ENCODE assay signal across 30 cellular contexts in genomic region chr20:40283689-40284088, GRCh38.
A peak's percentile ranks its signal among the peaks of the same experiment; 100 is the strongest.
DNase-seq lines count a peak whose midpoint lies in the region; ATAC-seq, FAIRE-seq and TF ChIP-seq lines count a peak whose summit lies in the region.
"Had no signal": no experiment of that assay in that cellular context is flagged by ENCODE, and none has a peak within 500 bp of the region (broad histone marks: within the 10 kb centered on the region; RNA-seq: fewer than 3 reads in every experiment).

No MANE protein-coding gene starts in this region.

- H3K9me3 ChIP-seq in esophagus squamous epithelium: no peaks in the 10 kb centered on the region
- no peaks in the 10 kb centered on the region for H3K9me3 ChIP-seq in neuronal stem cell (replicated peaks in 1 of 2; ENCODE audit: control insufficient read depth in 2 of 2, insufficient read depth in 1 of 2, low read depth in 1 of 2, low read length in 2 of 2)
- H3K9me3 ChIP-seq in upper lobe of left lung: no peaks in the 10 kb centered on the region
- H3K9me3 ChIP-seq: BE2C, SJSA1 had no signal

- no peak overlapping the region for H3K4me3 ChIP-seq in bronchial epithelial cell (ENCODE audit: low read depth, low read length)
- H3K4me3 ChIP-seq in esophagus squamous epithelium: no peak overlapping the region
- H3K4me3 ChIP-seq in neuronal stem cell (ENCODE audit: low read length in 2 of 2): no peak overlapping the region
- no peak overlapping the region for H3K4me3 ChIP-seq in upper lobe of left lung
- H3K4me3 ChIP-seq: GM12878, SJSA1 had no signal

- intact Hi-C loops in esophagus squamous epithelium (cut with DNase I): loop anchor here (10.0 kb wide), 1 partner anchor 401 kb away; the partner anchor contains the start of gene MAFB

- H2BK5ac ChIP-seq in neuronal stem cell (ENCODE audit: low read length): no peak overlapping the region

- TF ChIP-seq EP300 in upper lobe of left lung (IDR thresholded peaks at IDR 0.05): no peak

- H3K27me3 ChIP-seq in bronchial epithelial cell (ENCODE audit: control insufficient read depth, insufficient read depth, low read length) (no peaks in the 10 kb centered on the region), esophagus squamous epithelium (no peaks in the 10 kb centered on the region), neuronal stem cell (ENCODE audit: control insufficient read depth in 3 of 3, insufficient read depth in 3 of 3, low read depth in 1 of 3, low read length in 3 of 3) (no peaks in the 10 kb centered on the region), upper lobe of left lung (no peaks in the 10 kb centered on the region)
- H3K27me3 ChIP-seq: BE2C, SJSA1 had no signal

- no peak overlapping the region for H2AFZ ChIP-seq in neuronal stem cell (ENCODE audit: low read length)

- H3K4me2 ChIP-seq in neuronal stem cell (ENCODE audit: insufficient read depth, low read length, poor library complexity, severe bottlenecking): no peak overlapping the region

- no peak overlapping the region for H4K91ac ChIP-seq in neuronal stem cell (ENCODE audit: low read depth, low read length, poor library complexity)

- no peak overlapping the region for H2BK12ac ChIP-seq in neuronal stem cell (ENCODE audit: low read length)

- TF ChIP-seq POLR2A in esophagus squamous epithelium (IDR thresholded peaks at IDR 0.05) (no peak), upper lobe of left lung (IDR thresholded peaks at IDR 0.05) (no peak)

- no peaks in the 10 kb centered on the region for H3K79me1 ChIP-seq in neuronal stem cell (ENCODE audit: low read depth, low read length)

- ATAC-seq in upper lobe of left lung (ENCODE audit: low FRiP score in 2 of 2): no peak
- no peak for ATAC-seq in HG02588 (IDR thresholded peaks at IDR 0.05; ENCODE audit: unreplicated experiment)
- ATAC-seq: GM12878, HepG2, PC-3 had no signal

- no peak overlapping the region for H2BK120ac ChIP-seq in neuronal stem cell (ENCODE audit: low read depth, low read length)

- peak; percentile 93 for FAIRE-seq in bronchial epithelial cell (lab: Jason Lieb, UNC)
- FAIRE-seq: GM12878, HepG2 had no signal

- no peak overlapping the region for H3K4ac ChIP-seq in neuronal stem cell (ENCODE audit: low read length)

- no peak overlapping the region for H4K8ac ChIP-seq in neuronal stem cell (ENCODE audit: low read depth, low read length)

- TF ChIP-seq CTCF in bronchial epithelial cell (IDR thresholded peaks at IDR 0.05; ENCODE audit: insufficient read depth, low read length, severe bottlenecking) (no peak), esophagus squamous epithelium (IDR thresholded peaks at IDR 0.05) (no peak), upper lobe of left lung (IDR thresholded peaks at IDR 0.05) (no peak)

- H3K36me3 ChIP-seq in bronchial epithelial cell (ENCODE audit: control insufficient read depth, insufficient read depth, low read length) (no peaks in the 10 kb centered on the region), esophagus squamous epithelium (no peaks in the 10 kb centered on the region), neuronal stem cell (replicated peaks in 1 of 2; ENCODE audit: control insufficient read depth in 2 of 2, insufficient read depth in 2 of 2, low read length in 2 of 2) (no peaks in the 10 kb centered on the region), upper lobe of left lung (no peaks in the 10 kb centered on the region)
- H3K36me3 ChIP-seq: BE2C, SJSA1 had no signal

- 33 to 56% methylated on average over 1 of the region's 1 CpG for WGBS in esophagus squamous epithelium, 2 donors
- no CpG with 5 or more reads among the region's 1 CpG for WGBS in neuronal stem cell (ENCODE audit: extremely low coverage in 2 of 2, insufficient read length in 2 of 2, insufficient replicate concordance in 1 of 2), 2 donors
- 95 to 100% methylated on average over 1 of the region's 1 CpG for WGBS in upper lobe of left lung, 2 donors

- H2BK15ac ChIP-seq in neuronal stem cell (ENCODE audit: low read length): no peak overlapping the region

- no peak overlapping the region for H3K14ac ChIP-seq in neuronal stem cell (ENCODE audit: low read length)

- DNase-seq in HT-29 (ENCODE audit: low spot score) (peak; percentile 68), bronchial epithelial cell (ENCODE audit: low read depth) (peak; percentile 61), esophagus squamous epithelium (lab: John Stamatoyannopoulos, UW) (no peak), neuronal stem cell (ENCODE audit: low spot score) (no peak), upper lobe of left lung (no peak), dedifferentiated amniotic fluid mesenchymal stem cell (ENCODE audit: extremely low spot score) (no peak), hippocampal formation (lab: John Stamatoyannopoulos, UW) (no peak)
- DNase-seq: 8988T; ACHN; BE2C; CD8-positive, alpha-beta memory T cell; DMS 273 treated with DMSO at 0.1 percent for 48 hours; DMS79; EL; GDM1; GOT3; HCEC 1CT; Karpas-422; NCI-H1105 treated with DMSO at 0.1 percent for 48 hours; NCI-H146; NCI-H1930; NCI-H2107; NCI-H524; NCI-H774; PC-3; Right ventricle myocardium superior had no signal

- peaks cover 25 to 90% (median 64%) of the 10 kb centered on the region in 3 donors for H3K4me1 ChIP-seq in esophagus squamous epithelium
- no peaks in the 10 kb centered on the region for H3K4me1 ChIP-seq in neuronal stem cell (ENCODE audit: control insufficient read depth in 2 of 2, insufficient read depth in 1 of 2, low read depth in 1 of 2, low read length in 2 of 2)
- peaks cover 6 to 14% (median 8%) of the 10 kb centered on the region in 4 donors for H3K4me1 ChIP-seq in upper lobe of left lung

- no peak overlapping the region for H3K23ac ChIP-seq in neuronal stem cell (ENCODE audit: low read depth, low read length, poor library complexity)

- no peak overlapping the region for H2AK5ac ChIP-seq in neuronal stem cell (ENCODE audit: low read depth, low read length)

- no peak overlapping the region for H3K9ac ChIP-seq in neuronal stem cell (ENCODE audit: low read depth, low read length, poor library complexity)

- H3K18ac ChIP-seq in neuronal stem cell (ENCODE audit: low read length): peak overlapping the region; percentile 4

- H3K27ac ChIP-seq in esophagus squamous epithelium (peak overlapping the region in 3 of 4 donors; percentile 51 to 84 (median 66)), neuronal stem cell (replicated peaks; ENCODE audit: low read length) (no peak overlapping the region), upper lobe of left lung (no peak overlapping the region)
- H3K27ac ChIP-seq: SJSA1 had no signal

Comparison
In these comparisons a context has a peak if more than half of its experiments do, and no peak if none do; other contexts are left out.
1. DNase-seq: peak in HT-29 (single experiment) and bronchial epithelial cell (single experiment); none in esophagus squamous epithelium (single experiment), neuronal stem cell (single experiment), upper lobe of left lung (0 of 2), dedifferentiated amniotic fluid mesenchymal stem cell (single experiment) and hippocampal formation (0 of 2).
2. H3K27ac ChIP-seq: peak in esophagus squamous epithelium (3 of 4); none in neuronal stem cell (single experiment) and upper lobe of left lung (0 of 4).